13 cellular contexts compared by ENCODE assay signal in genomic region chr3:139299261-139300132, GRCh38. TPM values are rescaled to one million over a fixed set of nuclear protein-coding genes. Genes with fewer than 3 reads are reported as not detected.
DNase-seq lines count a peak whose midpoint lies in the region; TF ChIP-seq lines count a peak whose summit lies in the region.
"Had no signal": no experiment of that assay in that cellular context is flagged by ENCODE, and none has a peak within 500 bp of the region (broad histone marks: within the 10 kb centered on the region; RNA-seq: fewer than 3 reads in every experiment).

No MANE protein-coding gene starts in this region.

- 42 to 56% (median 47%) methylated on average over 7 to 14 of the region's 14 CpGs for WGBS in adrenal gland, 4 donors

- H3K4me1 Mint-ChIP-seq in CD8-positive, alpha-beta memory T cell = peaks cover 0 to 5% (median 0%) of the 10 kb centered on the region in 3 donors

- peak in 1 of 2 donors; percentile 22 for TF ChIP-seq POLR2A in adrenal gland (IDR thresholded peaks at IDR 0.05)

- CTCF ChIA-PET in CD8-positive, alpha-beta memory T cell (lab: Charles Lee) = no interaction called here

- no peak overlapping the region for H3K4me3 Mint-ChIP-seq in CD8-positive, alpha-beta memory T cell
- H3K4me3 Mint-ChIP-seq: CD4-positive, alpha-beta T cell; T-helper 1 cell treated with Interleukin-12 subunit alpha and Interleukin-12 subunit beta and Interleukin-4 antibody, amounts not matched to agents 30 μg/mL and 1 μg/mL, for 36 hours had no signal

- H3K9me3 ChIP-seq in CD8-positive, alpha-beta memory T cell (ENCODE audit: low read length) = no peaks in the 10 kb centered on the region
- no peaks in the 10 kb centered on the region for H3K9me3 ChIP-seq in HUES48 (ENCODE audit: control insufficient read depth, insufficient read depth, low read length)
- H3K9me3 ChIP-seq in adrenal gland (replicated peaks in 1 of 3) = no peaks in the 10 kb centered on the region

- no peaks in the 10 kb centered on the region for H3K9me3 Mint-ChIP-seq in CD8-positive, alpha-beta memory T cell
- H3K9me3 Mint-ChIP-seq: CD4-positive, alpha-beta T cell; T-helper 1 cell treated with Interleukin-12 subunit alpha and Interleukin-12 subunit beta and Interleukin-4 antibody, amounts not matched to agents 30 μg/mL and 1 μg/mL, for 36 hours had no signal

- H3K4me3 ChIP-seq in CD8-positive, alpha-beta memory T cell (ENCODE audit: low read length) = no peak overlapping the region
- H3K4me3 ChIP-seq in HUES48 (ENCODE audit: low read depth, low read length) = no peak overlapping the region
- H3K4me3 ChIP-seq in adrenal gland = no peak overlapping the region
- H3K4me3 ChIP-seq in coronary artery = no peak overlapping the region
- H3K4me3 ChIP-seq: cardiac muscle cell had no signal

- peak overlapping the region; percentile 34 for H3K27ac ChIP-seq in CD8-positive, alpha-beta memory T cell (ENCODE audit: low read depth, low read length)
- peak overlapping the region; percentile 62 for H3K27ac ChIP-seq in HUES48 (ENCODE audit: low read depth, low read length)
- peak overlapping the region; percentile 17 to 89 (median 58) for H3K27ac ChIP-seq in adrenal gland
- H3K27ac ChIP-seq in coronary artery = no peak overlapping the region
- H3K27ac ChIP-seq: cardiac muscle cell had no signal

- no peak for DNase-seq in CD8-positive, alpha-beta memory T cell
- DNase-seq in adrenal gland = peak; percentile 59 to 94 (median 86)
- peak; percentile 75 for DNase-seq in iris pigment epithelial cell (ENCODE audit: low read depth)
- DNase-seq in NOMO-1 (lab: John Stamatoyannopoulos, UW; ENCODE audit: unreplicated experiment in 2 of 2) = no peak
- no peak for DNase-seq in NCI-H1048 (lab: John Stamatoyannopoulos, UW)
- no peak for DNase-seq in NCI-H1436 (lab: John Stamatoyannopoulos, UW)
- DNase-seq in coronary artery (ENCODE audit: low spot score) = no peak
- DNase-seq: CD4-positive, alpha-beta T cell; Karpas-422; right cardiac atrium had no signal

- H3K4me1 ChIP-seq in CD8-positive, alpha-beta memory T cell (ENCODE audit: insufficient read depth, low read length) = no peaks in the 10 kb centered on the region
- 0 out of 2 replicates have a peak, but pooled peaks cover 3% of the 10 kb centered on the region for H3K4me1 ChIP-seq in HUES48 (ENCODE audit: control insufficient read depth, insufficient read depth, low read length)
- H3K4me1 ChIP-seq in adrenal gland (replicated peaks in 1 of 2) = peaks cover 7 to 33% of the 10 kb centered on the region in 2 donors

- POLR2A ChIA-PET in CD8-positive, alpha-beta memory T cell (lab: Charles Lee) = no interaction called here

- H3K27me3 ChIP-seq in CD8-positive, alpha-beta memory T cell (ENCODE audit: insufficient read depth, low read length, poor library complexity, severe bottlenecking) = no peaks in the 10 kb centered on the region
- no peaks in the 10 kb centered on the region for H3K27me3 ChIP-seq in HUES48 (ENCODE audit: control insufficient read depth, insufficient read depth, low read length)
- no peaks in the 10 kb centered on the region for H3K27me3 ChIP-seq in adrenal gland
- H3K27me3 ChIP-seq: cardiac muscle cell had no signal

- H3K27me3 Mint-ChIP-seq in CD8-positive, alpha-beta memory T cell = peaks cover 2 to 3% of the 10 kb centered on the region in 2 donors

- intact Hi-C loops in adrenal gland (cut with DNase I) = no loop called here

- no peak overlapping the region for H3K27ac Mint-ChIP-seq in CD8-positive, alpha-beta memory T cell
- H3K27ac Mint-ChIP-seq: CD4-positive, alpha-beta T cell; T-helper 1 cell treated with Interleukin-12 subunit alpha and Interleukin-12 subunit beta and Interleukin-4 antibody, amounts not matched to agents 30 μg/mL and 1 μg/mL, for 36 hours had no signal

- no peaks in the 10 kb centered on the region for H3K36me3 ChIP-seq in CD8-positive, alpha-beta memory T cell (ENCODE audit: insufficient read depth, low read length)
- H3K36me3 ChIP-seq in HUES48 (ENCODE audit: control insufficient read depth, insufficient read depth, low read length) (no peaks in the 10 kb centered on the region), adrenal gland (replicated peaks in 1 of 2) (no peaks in the 10 kb centered on the region)
- H3K36me3 ChIP-seq: cardiac muscle cell had no signal

- TF ChIP-seq CTCF in adrenal gland (IDR thresholded peaks at IDR 0.05) (no peak), coronary artery (IDR thresholded peaks at IDR 0.05) (no peak)

- H3K9ac ChIP-seq in HUES48 (ENCODE audit: low read depth, low read length) = no peak overlapping the region

- no peaks in the 10 kb centered on the region for H3K36me3 Mint-ChIP-seq in CD8-positive, alpha-beta memory T cell

RNA-seq across cellular contexts. Expression of gene MRPS22, which starts 44.3 kb away (rescaled TPM):
- 10 to 100 TPM; 66.9 to 68.6 TPM for total RNA-seq in CD8-positive, alpha-beta memory T cell
- 34.7 TPM for polyA plus RNA-seq in CD8-positive, alpha-beta memory T cell
- 100 to 1,000 TPM in 3 of 8 donors, 10 to 100 TPM in 5; 80.9 to 129 (median 95.5) TPM for total RNA-seq in adrenal gland
- 100 to 1,000 TPM in 1 of 3 donors, 10 to 100 TPM in 2; 50.7 to 186 (median 72.5) TPM for polyA plus RNA-seq in adrenal gland

Comparison
In these comparisons a context has a peak if more than half of its experiments do, and no peak if none do; other contexts are left out.
1. DNase-seq: peak in adrenal gland (7 of 7) and iris pigment epithelial cell (single experiment); none in CD8-positive, alpha-beta memory T cell (0 of 5), NOMO-1 (0 of 2), NCI-H1048 (single experiment), NCI-H1436 (single experiment) and coronary artery (single experiment).
2. H3K27ac ChIP-seq: peak in CD8-positive, alpha-beta memory T cell (single experiment), HUES48 (single experiment) and adrenal gland (5 of 5); none in coronary artery (0 of 2).